2 cellular contexts compared by ENCODE assay signal in the genomic region with DNA sequence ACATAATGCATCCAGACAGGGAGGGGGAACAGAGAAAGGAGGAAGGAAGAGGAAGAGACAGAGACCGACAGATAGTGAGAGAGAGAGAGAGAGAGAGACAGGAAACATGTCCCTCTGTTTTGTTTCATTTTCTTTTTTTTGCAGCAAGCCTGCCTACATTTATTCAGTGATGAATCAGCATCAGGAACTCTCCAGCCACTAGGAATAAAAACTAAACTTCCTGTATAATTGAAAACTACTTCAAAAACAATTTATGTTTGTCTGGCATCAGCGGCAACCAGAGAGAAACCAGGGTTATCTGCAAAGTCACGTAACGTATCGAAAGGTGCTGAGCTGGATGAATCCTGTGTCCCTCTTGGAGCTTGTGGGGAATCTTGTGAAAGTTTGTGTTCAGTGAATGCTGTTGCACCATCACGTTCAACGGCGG.
TF ChIP-seq lines count a peak whose summit lies in the region.

No MANE protein-coding gene starts in this region.

TF ChIP-seq in liver, 16 proteins besides CTCF, POLR2A, EP300 and RAD21 (continued from another document):
- TF ChIP-seq, protein P1, sequence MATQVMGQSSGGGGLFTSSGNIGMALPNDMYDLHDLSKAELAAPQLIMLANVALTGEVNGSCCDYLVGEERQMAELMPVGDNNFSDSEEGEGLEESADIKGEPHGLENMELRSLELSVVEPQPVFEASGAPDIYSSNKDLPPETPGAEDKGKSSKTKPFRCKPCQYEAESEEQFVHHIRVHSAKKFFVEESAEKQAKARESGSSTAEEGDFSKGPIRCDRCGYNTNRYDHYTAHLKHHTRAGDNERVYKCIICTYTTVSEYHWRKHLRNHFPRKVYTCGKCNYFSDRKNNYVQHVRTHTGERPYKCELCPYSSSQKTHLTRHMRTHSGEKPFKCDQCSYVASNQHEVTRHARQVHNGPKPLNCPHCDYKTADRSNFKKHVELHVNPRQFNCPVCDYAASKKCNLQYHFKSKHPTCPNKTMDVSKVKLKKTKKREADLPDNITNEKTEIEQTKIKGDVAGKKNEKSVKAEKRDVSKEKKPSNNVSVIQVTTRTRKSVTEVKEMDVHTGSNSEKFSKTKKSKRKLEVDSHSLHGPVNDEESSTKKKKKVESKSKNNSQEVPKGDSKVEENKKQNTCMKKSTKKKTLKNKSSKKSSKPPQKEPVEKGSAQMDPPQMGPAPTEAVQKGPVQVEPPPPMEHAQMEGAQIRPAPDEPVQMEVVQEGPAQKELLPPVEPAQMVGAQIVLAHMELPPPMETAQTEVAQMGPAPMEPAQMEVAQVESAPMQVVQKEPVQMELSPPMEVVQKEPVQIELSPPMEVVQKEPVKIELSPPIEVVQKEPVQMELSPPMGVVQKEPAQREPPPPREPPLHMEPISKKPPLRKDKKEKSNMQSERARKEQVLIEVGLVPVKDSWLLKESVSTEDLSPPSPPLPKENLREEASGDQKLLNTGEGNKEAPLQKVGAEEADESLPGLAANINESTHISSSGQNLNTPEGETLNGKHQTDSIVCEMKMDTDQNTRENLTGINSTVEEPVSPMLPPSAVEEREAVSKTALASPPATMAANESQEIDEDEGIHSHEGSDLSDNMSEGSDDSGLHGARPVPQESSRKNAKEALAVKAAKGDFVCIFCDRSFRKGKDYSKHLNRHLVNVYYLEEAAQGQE (IDR thresholded peaks at IDR 0.05) = no peak
- TF ChIP-seq TAF1 (conservative IDR thresholded peaks at IDR 0.05) (no peak), GABPA (IDR thresholded peaks at IDR 0.05 in 1 of 2, conservative IDR thresholded peaks at IDR 0.05 in 1 of 2) (no peak)

TF ChIP-seq in HepG2, 621 proteins besides CTCF, POLR2A, EP300 and RAD21 (continued from another document):
- TF ChIP-seq, protein P2, sequence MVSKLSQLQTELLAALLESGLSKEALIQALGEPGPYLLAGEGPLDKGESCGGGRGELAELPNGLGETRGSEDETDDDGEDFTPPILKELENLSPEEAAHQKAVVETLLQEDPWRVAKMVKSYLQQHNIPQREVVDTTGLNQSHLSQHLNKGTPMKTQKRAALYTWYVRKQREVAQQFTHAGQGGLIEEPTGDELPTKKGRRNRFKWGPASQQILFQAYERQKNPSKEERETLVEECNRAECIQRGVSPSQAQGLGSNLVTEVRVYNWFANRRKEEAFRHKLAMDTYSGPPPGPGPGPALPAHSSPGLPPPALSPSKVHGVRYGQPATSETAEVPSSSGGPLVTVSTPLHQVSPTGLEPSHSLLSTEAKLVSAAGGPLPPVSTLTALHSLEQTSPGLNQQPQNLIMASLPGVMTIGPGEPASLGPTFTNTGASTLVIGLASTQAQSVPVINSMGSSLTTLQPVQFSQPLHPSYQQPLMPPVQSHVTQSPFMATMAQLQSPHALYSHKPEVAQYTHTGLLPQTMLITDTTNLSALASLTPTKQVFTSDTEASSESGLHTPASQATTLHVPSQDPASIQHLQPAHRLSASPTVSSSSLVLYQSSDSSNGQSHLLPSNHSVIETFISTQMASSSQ (IDR thresholded peaks at IDR 0.05; ENCODE audit: low read depth) = no peak
- TF ChIP-seq, protein P2 (CRISPR knock-in tag; IDR thresholded peaks at IDR 0.05; ENCODE audit: borderline replicate concordance) = no peak
- no peak for TF ChIP-seq ZNF234 (CRISPR knock-in tag; conservative IDR thresholded peaks at IDR 0.05)
- TF ChIP-seq RORA (CRISPR knock-in tag; IDR thresholded peaks at IDR 0.05) = no peak
